In genomic region chr5:179110528-179110927, GRCh38 we compare ENCODE assay signal across 20 cellular contexts.
"Had no signal": no experiment of that assay in that cellular context is flagged by ENCODE, and none has a peak within 500 bp of the region (broad histone marks: within the 10 kb centered on the region; RNA-seq: fewer than 3 reads in every experiment).

No MANE protein-coding gene starts in this region.

- H3K27me3 ChIP-seq: ascending aorta, body of pancreas, MG63, Peyer's patch had no signal

- H3K4me3 ChIP-seq: ascending aorta, body of pancreas, MG63, Peyer's patch had no signal

- H3K36me3 ChIP-seq: Peyer's patch had no signal

- H3K27ac ChIP-seq: ascending aorta, body of pancreas, Peyer's patch had no signal

- ATAC-seq: activated CD4-positive, CD25-positive, alpha-beta regulatory T cell treated with anti-CD3 and anti-CD28 coated beads, Interleukin-2, amount 50 U/mL, for 24 hours; activated CD8-positive, alpha-beta T cell treated with anti-CD3 and anti-CD28 coated beads, Interleukin-2, amount 10 ng/mL, durations not matched to agents 7 days and 5 days; body of pancreas had no signal

- DNase-seq: activated CD4-positive, alpha-beta T cell treated with anti-CD3 and anti-CD28 coated beads for 4 hours; activated CD4-positive, alpha-beta T cell treated with anti-CD3 and anti-CD28 coated beads, Interleukin-2, amount 50 U/mL, for 4 hours; activated CD8-positive, alpha-beta T cell treated with anti-CD3 and anti-CD28 coated beads, Interleukin-2, amount 10 ng/mL, durations not matched to agents 7 days and 5 days; activated effector memory CD4-positive, alpha-beta T cell treated with Interleukin-2 at 50 U/mL for 16 hours; activated naive CD4-positive, alpha-beta T cell; activated T-cell treated with anti-CD3 and anti-CD28 coated beads, Interleukin-2, amount 50 U/mL, for 24 hours; body of pancreas; central memory CD4-positive, alpha-beta T cell; MG63; MV-4-11; NCI-H1092 treated with DMSO at 0.1 percent for 48 hours; NCI-H1417 treated with DMSO at 0.1 percent for 48 hours; NCI-H1694; NCI-H2029 treated with DMSO at 0.1 percent for 48 hours; NCI-H510A treated with DMSO at 0.1 percent for 48 hours; NCI-H69; Peyer's patch; SHP77 treated with DMSO at 0.1 percent for 48 hours had no signal

- H3K4me1 ChIP-seq: ascending aorta, body of pancreas, Peyer's patch had no signal
